Comparison of ENCODE assay signal across 8 cellular contexts in the genomic region with DNA sequence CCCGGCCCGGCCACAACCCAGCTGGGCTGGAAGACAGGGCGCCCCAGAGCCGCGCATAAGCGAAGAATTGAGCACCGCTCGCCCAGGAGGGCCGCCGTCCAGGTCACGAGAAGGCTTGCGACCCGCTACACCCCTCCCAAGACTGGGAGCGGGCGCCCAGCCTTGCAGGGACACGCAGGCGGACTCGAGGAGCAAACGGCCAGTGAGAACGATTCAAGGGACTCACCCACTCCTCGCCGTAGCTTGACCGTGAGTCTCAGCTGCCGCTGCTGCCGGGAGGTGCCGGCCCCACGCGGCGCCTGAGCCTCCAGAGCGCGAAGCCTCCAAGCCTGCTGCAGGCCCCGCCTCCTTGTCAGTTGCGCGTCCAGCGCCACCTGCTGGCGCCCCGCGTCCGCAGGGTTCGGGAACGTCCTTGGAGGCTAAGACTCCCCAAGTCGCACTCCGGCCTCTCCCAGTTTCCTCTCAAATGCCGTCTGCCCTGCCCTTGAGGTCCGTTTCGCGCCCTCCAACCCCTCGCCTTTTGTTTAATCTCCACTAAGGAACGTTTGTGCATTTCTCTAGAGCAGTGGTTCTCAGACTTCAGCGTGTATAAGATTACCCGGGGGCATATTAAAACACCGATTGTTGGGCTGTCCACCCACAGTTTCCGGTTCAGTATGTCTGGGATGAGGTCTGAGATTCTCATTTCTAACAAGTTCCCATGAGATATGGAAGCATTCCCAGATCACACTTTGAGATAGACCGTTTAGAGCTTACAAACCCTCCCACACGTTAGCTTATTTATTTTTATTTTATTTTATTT. TPM values are rescaled to one million over a fixed set of nuclear protein-coding genes. Genes with fewer than 3 reads are reported as not detected.
A peak's percentile ranks its signal among the peaks of the same experiment; 100 is the strongest.
DNase-seq lines count a peak whose midpoint lies in the region; ATAC-seq and TF ChIP-seq lines count a peak whose summit lies in the region.
"Not testable (repeated sequence)": the region's sequence is repeated elsewhere in the genome, so short reads cannot be mapped to it uniquely, and the experiment has no call there.

A gene (minus strand): TSS at position 301 of the 802 bp plus-strand sequence. CDS start 5,333 bp downstream, outside the sequence.

- peak within 1 kb of the TSS; percentile 43 to 53 for H3K4me3 Mint-ChIP-seq in activated T-cell treated with anti-CD3 and anti-CD28 coated beads, Interleukin-2, amount 50 U/mL, for 72 hours

- H3K4me3 ChIP-seq in OCI-LY7 (ENCODE audit: low read depth, low read length, poor library complexity, severe bottlenecking) = peak within 1 kb of the TSS; percentile 63
- H3K4me3 ChIP-seq in esophagus squamous epithelium = peak within 1 kb of the TSS in 3 of 4 donors; percentile 36 to 62 (median 36)
- H3K4me3 ChIP-seq in mucosa of descending colon = not testable (repeated sequence)

- not testable (repeated sequence) for H3K9me2 ChIP-seq in OCI-LY7 (ENCODE audit: insufficient read depth, low read length)

- not testable (repeated sequence) for BruUV-seq in OCI-LY7 (replicated peaks; lab: Mats Ljungman, UMichigan)

- H3K36me3 Mint-ChIP-seq in activated T-cell treated with anti-CD3 and anti-CD28 coated beads, Interleukin-2, amount 50 U/mL, for 72 hours (ENCODE audit: insufficient read depth in 2 of 2) = not testable (repeated sequence)

- H3K9me3 ChIP-seq in OCI-LY7 (ENCODE audit: low read length); esophagus squamous epithelium; mucosa of descending colon: not testable (repeated sequence)

- DNase-seq in COLO668 (lab: John Stamatoyannopoulos, UW; ENCODE audit: unreplicated experiment) (peak; percentile 96), OCI-LY7 (ENCODE audit: low spot score) (peak; percentile 93), mucosa of descending colon (peak; percentile 84 to 93 (median 92))
- peak; percentile 85 to 89 for DNase-seq in activated T-cell treated with anti-CD3 and anti-CD28 coated beads, Interleukin-2, amount 50 U/mL, for 72 hours
- not testable (repeated sequence) for DNase-seq in esophagus squamous epithelium (lab: John Stamatoyannopoulos, UW)
- peak; percentile 76 for DNase-seq in stimulated activated CD8-positive, alpha-beta memory T cell treated with anti-CD3 and anti-CD28 coated beads, Interleukin-15, amount 100 ng/mL, for 24 hours (ENCODE audit: low read depth)

- not testable (repeated sequence) for H3K4me1 Mint-ChIP-seq in activated T-cell treated with anti-CD3 and anti-CD28 coated beads, Interleukin-2, amount 50 U/mL, for 72 hours (ENCODE audit: low read depth)

- TF ChIP-seq POLR2A in esophagus squamous epithelium (IDR thresholded peaks at IDR 0.05) = not testable (repeated sequence)

- ATAC-seq in GM21367 (IDR thresholded peaks at IDR 0.05; ENCODE audit: unreplicated experiment) (peak; percentile 96), HG03571 (IDR thresholded peaks at IDR 0.05; ENCODE audit: unreplicated experiment) (peak; percentile 95), mucosa of descending colon (peak; percentile 99)
- ATAC-seq in activated T-cell treated with anti-CD3 and anti-CD28 coated beads, Interleukin-2, amount 50 U/mL, for 72 hours (replicated peaks in 1 of 2) = peak; percentile 99

- H3K27ac Mint-ChIP-seq in activated T-cell treated with anti-CD3 and anti-CD28 coated beads, Interleukin-2, amount 50 U/mL, for 72 hours = not testable (repeated sequence)

- 6 to 7% methylated on average over 23 to 25 of the region's 55 CpGs for WGBS in esophagus squamous epithelium, 2 donors

- not testable (repeated sequence) for H3K79me2 ChIP-seq in OCI-LY7 (ENCODE audit: insufficient read depth, low read depth, low read length)

- POLR2A ChIA-PET in OCI-LY7 (lab: Charles Lee) = not testable (repeated sequence)

- not testable (repeated sequence) for H3K36me3 ChIP-seq in OCI-LY7 (ENCODE audit: insufficient read depth, low read length); esophagus squamous epithelium; mucosa of descending colon (ENCODE audit: low read depth)

- not testable (repeated sequence) for H3K9me3 Mint-ChIP-seq in activated T-cell treated with anti-CD3 and anti-CD28 coated beads, Interleukin-2, amount 50 U/mL, for 72 hours

- peak; percentile 78 for TF ChIP-seq CTCF in OCI-LY7 (conservative IDR thresholded peaks at IDR 0.05; ENCODE audit: low read length)
- TF ChIP-seq CTCF in esophagus squamous epithelium (IDR thresholded peaks at IDR 0.05) = peak; percentile 50 to 88 (median 76)
- TF ChIP-seq CTCF in mucosa of descending colon (IDR thresholded peaks at IDR 0.05) = peak; percentile 87

- intact Hi-C loops in OCI-LY7 (cut with micrococcal nuclease; ENCODE audit: unreplicated experiment) = loop anchor here (1.0 kb wide), 2 partner anchors 390 to 397 kb away; no protein-coding TSS in a partner anchor
- intact Hi-C loops in esophagus squamous epithelium (cut with DNase I); mucosa of descending colon (cut with DNase I, micrococcal nuclease): not testable (repeated sequence)

- not testable (repeated sequence) for H3K27me3 ChIP-seq in esophagus squamous epithelium

- H2AFZ ChIP-seq in OCI-LY7 (ENCODE audit: low read length) = peak within 1 kb of the TSS; percentile 92

- H4K20me1 ChIP-seq in OCI-LY7 (ENCODE audit: insufficient read depth, low read length) = not testable (repeated sequence)

- peak within 1 kb of the TSS; percentile 82 for H3K4me2 ChIP-seq in OCI-LY7 (ENCODE audit: low read length)

- H3K27ac ChIP-seq in OCI-LY7 (ENCODE audit: low read depth, low read length, poor library complexity, severe bottlenecking); esophagus squamous epithelium: not testable (repeated sequence)

- H3K27me3 Mint-ChIP-seq in activated T-cell treated with anti-CD3 and anti-CD28 coated beads, Interleukin-2, amount 50 U/mL, for 72 hours (ENCODE audit: low read depth) = peaks cover 29% of the 10 kb centered on the region

- not testable (repeated sequence) for H3K4me1 ChIP-seq in OCI-LY7 (ENCODE audit: insufficient read depth, low read length, poor library complexity, severe bottlenecking); esophagus squamous epithelium; mucosa of descending colon (ENCODE audit: low read depth)

- CTCF ChIA-PET in OCI-LY7 (lab: Charles Lee; ENCODE audit: unreplicated experiment) = interaction anchor here (0.6 to 1.1 kb wide), 4 partner anchors 16 to 395 kb away, joined by 3 to 5 read pairs (median 3); no protein-coding TSS in a partner anchor

RNA-seq across cellular contexts. Expression of the gene that starts here (rescaled TPM):
- 0.36 and 0.69 TPM in 2 replicates for total RNA-seq in OCI-LY7 (2014; rRNA removed; shearing (Covaris generic))
- 1.1 and 2.1 TPM in 2 replicates for total RNA-seq in OCI-LY7 (2022)
- total RNA-seq in activated T-cell treated with anti-CD3 and anti-CD28 coated beads, Interleukin-2, amount 50 U/mL, for 72 hours = under 1 TPM in 1 of 2 donors, not detected in 1; 0.39 TPM
- 10 to 100 TPM in 1 of 4 donors, under 1 TPM in 3; 0.29 to 13.1 (median 0.69) TPM for total RNA-seq in esophagus squamous epithelium
- 1 to 10 TPM in 1 of 3 donors, under 1 TPM in 1, not detected in 1; 0.77 to 1.0 TPM for total RNA-seq in mucosa of descending colon

Comparison
In these comparisons a context has a peak if more than half of its experiments do, and no peak if none do; other contexts are left out.
1. Peak in DNase-seq and ATAC-seq in activated T-cell treated with anti-CD3 and anti-CD28 coated beads, Interleukin-2, amount 50 U/mL, for 72 hours; RNA of the gene not detected or under 1 TPM.